Comparison of ENCODE assay signal across 21 cellular contexts in the genomic region with DNA sequence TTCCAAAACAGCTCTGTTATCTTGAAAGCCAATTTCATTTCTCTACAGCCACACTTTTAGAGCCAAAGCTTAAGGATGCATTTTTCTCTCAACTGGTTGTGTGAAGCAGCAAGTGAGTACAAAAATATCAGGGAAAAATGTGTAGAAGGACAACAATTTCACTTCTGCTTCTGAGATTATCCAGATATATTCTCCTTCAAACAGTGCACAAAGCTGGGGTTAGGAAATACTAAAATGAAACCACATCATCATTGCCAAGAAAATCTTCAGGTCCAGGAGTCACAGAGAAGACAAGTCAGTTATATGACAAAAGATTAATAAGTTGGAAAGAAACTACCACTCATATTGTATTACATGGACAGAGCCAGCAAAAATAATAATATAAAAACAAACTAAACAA. TPM values are rescaled to one million over a fixed set of nuclear protein-coding genes. Genes with fewer than 3 reads are reported as not detected.
DNase-seq lines count a peak whose midpoint lies in the region; ATAC-seq, FAIRE-seq and TF ChIP-seq lines count a peak whose summit lies in the region.
"Had no signal": no experiment of that assay in that cellular context is flagged by ENCODE, and none has a peak within 500 bp of the region (broad histone marks: within the 10 kb centered on the region; RNA-seq: fewer than 3 reads in every experiment).

No MANE protein-coding gene starts in this region.

- H3K4me3 ChIP-seq in right lobe of liver = no peak overlapping the region
- H3K4me3 ChIP-seq in HepG2 (replicated peaks in 1 of 3; ENCODE audit: insufficient read depth in 1 of 3, low read depth in 2 of 3, low read length in 3 of 3) = no peak overlapping the region
- H3K4me3 ChIP-seq in kidney (ENCODE audit: low read length in 2 of 2) = no peak overlapping the region
- H3K4me3 ChIP-seq in breast epithelium = no peak overlapping the region
- H3K4me3 ChIP-seq: GM12878, lower lobe of right lung, vagina had no signal

- peaks cover 10% of the 10 kb centered on the region for H4K20me1 ChIP-seq in HepG2 (ENCODE audit: insufficient read depth, low read length)

- H3K27ac ChIP-seq in right lobe of liver (peak overlapping the region in 1 of 3 donors; percentile 0), HepG2 (ENCODE audit: extremely low read length, insufficient read depth, low read length) (no peak overlapping the region), kidney (ENCODE audit: low read depth in 2 of 2, low read length in 2 of 2) (no peak overlapping the region), breast epithelium (peak overlapping the region in 1 of 2 donors; percentile 1)
- H3K27ac ChIP-seq: lower lobe of right lung, vagina had no signal

- H3K9ac ChIP-seq in HepG2 (ENCODE audit: insufficient read depth, low read depth, low read length) (no peak overlapping the region), kidney (ENCODE audit: low read length in 2 of 2) (no peak overlapping the region)

- H3K36me3 ChIP-seq in right lobe of liver (no peaks in the 10 kb centered on the region), HepG2 (replicated peaks in 1 of 2; ENCODE audit: control insufficient read depth in 1 of 2, insufficient read depth in 2 of 2, low read length in 2 of 2) (no peaks in the 10 kb centered on the region), kidney (ENCODE audit: control insufficient read depth in 1 of 2, insufficient read depth in 2 of 2, low read length in 2 of 2) (no peaks in the 10 kb centered on the region), breast epithelium (no peaks in the 10 kb centered on the region)
- H3K36me3 ChIP-seq: lower lobe of right lung, vagina had no signal

- intact Hi-C loops in right lobe of liver (cut with DNase I) (no loop called here), HepG2 (cut with micrococcal nuclease; ENCODE audit: unreplicated experiment) (no loop called here), kidney (cut with DNase I) (no loop called here), breast epithelium (cut with DNase I; ENCODE audit: low total_unique reads) (no loop called here)

- TF ChIP-seq RAD21 in HepG2 (CRISPR knock-in tag; IDR thresholded peaks at IDR 0.05) = no peak

- no peak overlapping the region for H3K4me2 ChIP-seq in HepG2 (ENCODE audit: low read depth, low read length)

- ATAC-seq in right lobe of liver = peak in 3 of 4 donors; percentile 30 to 43 (median 33)
- ATAC-seq in HepG2 = no peak
- ATAC-seq: activated CD4-positive, alpha-beta T cell treated with anti-CD3 and anti-CD28 coated beads for 36 hours; GM12878; lower lobe of right lung had no signal

- TF ChIP-seq EP300 in HepG2 (IDR thresholded peaks at IDR 0.05; ENCODE audit: low read depth in 2 of 2, low read length in 2 of 2) (no peak), HepG2 (CRISPR knock-in tag; IDR thresholded peaks at IDR 0.05; ENCODE audit: borderline replicate concordance) (no peak)

- FAIRE-seq in HepG2 (lab: Jason Lieb, UNC) (no peak), kidney (lab: Jason Lieb, UNC) (no peak)
- FAIRE-seq: frontal cortex, G401.6, GM12878 had no signal

- H3K9me3 ChIP-seq in right lobe of liver = no peaks in the 10 kb centered on the region
- H3K9me3 ChIP-seq in HepG2 (ENCODE audit: low read length) = no peaks in the 10 kb centered on the region
- no peaks in the 10 kb centered on the region for H3K9me3 ChIP-seq in kidney (ENCODE audit: control insufficient read depth in 1 of 2, low read length in 2 of 2)
- H3K9me3 ChIP-seq in breast epithelium = no peaks in the 10 kb centered on the region
- H3K9me3 ChIP-seq: Caco-2, lower lobe of right lung, vagina had no signal

- TF ChIP-seq POLR2A in right lobe of liver (IDR thresholded peaks at IDR 0.05) (no peak), HepG2 (IDR thresholded peaks at IDR 0.05; ENCODE audit: insufficient read depth in 1 of 2, low read depth in 2 of 2, low read length in 2 of 2) (no peak), breast epithelium (IDR thresholded peaks at IDR 0.05) (no peak)

- no peak overlapping the region for H2AFZ ChIP-seq in HepG2 (ENCODE audit: low read length)

- TF ChIP-seq CTCF in right lobe of liver (IDR thresholded peaks at IDR 0.05) = no peak
- TF ChIP-seq CTCF in HepG2 (CRISPR knock-in tag; IDR thresholded peaks at IDR 0.05) = no peak
- no peak for TF ChIP-seq CTCF in kidney (IDR thresholded peaks at IDR 0.05; ENCODE audit: borderline replicate concordance, extremely low read depth, insufficient read depth)
- TF ChIP-seq CTCF in breast epithelium (IDR thresholded peaks at IDR 0.05) = no peak

- peaks cover 25% of the 10 kb centered on the region for H3K79me2 ChIP-seq in HepG2 (ENCODE audit: insufficient read depth, low read length)

- BruUV-seq in HepG2 (replicated peaks; lab: Mats Ljungman, UMichigan) = no TSS peak

- H3K27me3 ChIP-seq in right lobe of liver (no peaks in the 10 kb centered on the region), HepG2 (ENCODE audit: control insufficient read depth in 1 of 2, insufficient read depth in 2 of 2, low read length in 2 of 2) (no peaks in the 10 kb centered on the region), breast epithelium (no peaks in the 10 kb centered on the region)
- H3K27me3 ChIP-seq: vagina had no signal

- no peak for DNase-seq in right lobe of liver
- DNase-seq in HepG2 (ENCODE audit: low spot score) = no peak
- peak; percentile 50 for DNase-seq in amniotic epithelial cell (ENCODE audit: low read depth)
- DNase-seq in iris pigment epithelial cell (ENCODE audit: low read depth) = peak; percentile 29
- no peak for DNase-seq in NCI-H146 (lab: John Stamatoyannopoulos, UW)
- no peak for DNase-seq in kidney
- DNase-seq in activated gamma-delta T cell (lab: John Stamatoyannopoulos, UW) = no peak
- DNase-seq in breast epithelium (ENCODE audit: low spot score in 2 of 2) = no peak
- DNase-seq: activated CD4-positive, alpha-beta T cell treated with anti-CD3 and anti-CD28 coated beads for 36 hours; activated CD8-positive, alpha-beta memory T cell treated with anti-CD3 and anti-CD28 coated beads, Interleukin-2, amount 50 U/mL, for 4 hours; activated naive CD4-positive, alpha-beta T cell treated with anti-CD3 and anti-CD28 coated beads, Interleukin-2, amount 10 ng/mL, durations not matched to agents 7 days and 5 days; Caco-2; effector memory CD4-positive, alpha-beta T cell; lower lobe of right lung; naive B cell; NCI-H2171 treated with DMSO at 0.1 percent for 48 hours; stimulated activated naive CD4-positive, alpha-beta T cell treated with Interleukin-2 at 50 U/mL for 16 hours had no signal

- H3K4me1 ChIP-seq in right lobe of liver (peaks cover 0 to 61% (median 19%) of the 10 kb centered on the region in 4 donors), HepG2 (ENCODE audit: insufficient read depth, low read length) (peaks cover 59% of the 10 kb centered on the region), kidney (ENCODE audit: control insufficient read depth in 1 of 2, insufficient read depth in 1 of 2, low read depth in 1 of 2, low read length in 2 of 2) (peaks cover 20 to 22% of the 10 kb centered on the region in 2 donors), breast epithelium (peaks cover 0 to 26% of the 10 kb centered on the region in 2 donors)

- CTCF ChIA-PET in HepG2 (lab: Yijun Ruan, JAX; ENCODE audit: low intra/inter-chr PET ratio, low total read pairs) = no interaction called here

- POLR2A ChIA-PET in HepG2 (lab: Yijun Ruan, JAX) = interaction anchor here (1.6 kb wide), 1 partner anchor 17 kb away, joined by 9 read pairs; a partner anchor contains a TSS

- in situ Hi-C loops in HepG2 (cut with HindIII; ENCODE audit: extremely low pct_ligation_motif_present, low pct_unique_long_range_greater_than_20kb) = no loop called here

TF ChIP-seq in HepG2, 621 proteins besides CTCF, POLR2A, EP300 and RAD21:
- no peak for TF ChIP-seq SIX1 (CRISPR knock-in tag; IDR thresholded peaks at IDR 0.05; ENCODE audit: borderline replicate concordance)
- no peak for TF ChIP-seq ZNF605 (CRISPR knock-in tag; IDR thresholded peaks at IDR 0.05)
- TF ChIP-seq ZNF777 (CRISPR knock-in tag; IDR thresholded peaks at IDR 0.05) = no peak
- no peak for TF ChIP-seq CHCHD3 (CRISPR knock-in tag; IDR thresholded peaks at IDR 0.05)
- TF ChIP-seq ZNF850 (CRISPR knock-in tag; conservative IDR thresholded peaks at IDR 0.05) = no peak

RNA-seq across cellular contexts. Expression of a gene that starts 16.2 kb away (rescaled TPM):
- total RNA-seq in right lobe of liver (10 to 100 TPM; 13.6 to 49.8 (median 20.0) TPM), HepG2 (2016; rRNA removed; fragmentation: Illumina TruSeq; extraction: Trizol) (13.1 and 15.1 TPM in 2 replicates), kidney (100 TPM), breast epithelium (100 to 1,000 TPM in 1 of 3 donors, 10 to 100 TPM in 2; 66.5 to 114 (median 80.1) TPM)
- 38.8 and 42.6 TPM in 2 replicates for total RNA-seq in HepG2 (2016; cell fraction: cytosol; rRNA removed; fragmentation: Illumina TruSeq; extraction: Trizol; ENCODE audit: low read depth)
- 12.0 and 16.0 TPM in 2 replicates for total RNA-seq in HepG2 (2016; cell fraction: insoluble cytoplasmic fraction; rRNA removed; fragmentation: Illumina TruSeq; extraction: Trizol)
- total RNA-seq in HepG2 (2016; cell fraction: membrane; rRNA removed; fragmentation: Illumina TruSeq; extraction: Trizol) = 15.3 and 19.7 TPM in 2 replicates
- total RNA-seq in HepG2 (2016; cell fraction: nucleus; rRNA removed; fragmentation: Illumina TruSeq; extraction: Trizol) = 29.3 and 32.5 TPM in 2 replicates
- polyA plus RNA-seq in HepG2 (2011; rRNA removed) (6.2 and 6.5 TPM in 2 replicates), kidney (ENCODE audit: insufficient read depth, low read depth, low replicate concordance) (13.6 TPM)
- polyA plus RNA-seq in HepG2 (2011; cell fraction: cytosol; rRNA removed) = 4.5 and 5.3 TPM in 2 replicates
- polyA plus RNA-seq in HepG2 (2011; cell fraction: nucleus; rRNA removed) = 7.2 and 8.6 TPM in 2 replicates
- 9.9 and 11.1 TPM in 2 replicates for polyA plus RNA-seq in HepG2 (2012)
- 1.4 and 1.7 TPM in 2 replicates for polyA plus RNA-seq in HepG2 (2016; cell fraction: cytosol; fragmentation: Illumina TruSeq; extraction: Trizol; ENCODE audit: low read depth)
- polyA plus RNA-seq in HepG2 (2016; cell fraction: insoluble cytoplasmic fraction; fragmentation: Illumina TruSeq; extraction: Trizol; ENCODE audit: low read depth) = 9.2 and 10.6 TPM in 2 replicates
- 4.5 and 5.4 TPM in 2 replicates for polyA plus RNA-seq in HepG2 (2016; cell fraction: membrane; fragmentation: Illumina TruSeq; extraction: Trizol; ENCODE audit: low read depth)
- polyA plus RNA-seq in HepG2 (2016; cell fraction: nucleus; fragmentation: Illumina TruSeq; extraction: Trizol; ENCODE audit: insufficient read depth, low read depth) = 10.6 and 13.6 TPM in 2 replicates
- 8.4 and 35.9 TPM in 2 replicates for polyA minus RNA-seq in HepG2 (2011; rRNA and poly(A)+ RNA removed; ENCODE audit: low replicate concordance)
- 7.3 and 10.5 TPM in 2 replicates for polyA minus RNA-seq in HepG2 (2011; cell fraction: cytosol; rRNA and poly(A)+ RNA removed)
- polyA minus RNA-seq in HepG2 (2011; cell fraction: nucleus; rRNA and poly(A)+ RNA removed) = 55.9 and 58.2 TPM in 2 replicates

Comparison
In these comparisons a context has a peak if more than half of its experiments do, and no peak if none do; other contexts are left out.
1. DNase-seq: peak in amniotic epithelial cell (single experiment) and iris pigment epithelial cell (single experiment); none in right lobe of liver (0 of 3), HepG2 (single experiment), NCI-H146 (single experiment), kidney (single experiment), activated gamma-delta T cell (single experiment) and breast epithelium (0 of 2).